Comparison of ENCODE assay signal across 16 cellular contexts in the genomic region with DNA sequence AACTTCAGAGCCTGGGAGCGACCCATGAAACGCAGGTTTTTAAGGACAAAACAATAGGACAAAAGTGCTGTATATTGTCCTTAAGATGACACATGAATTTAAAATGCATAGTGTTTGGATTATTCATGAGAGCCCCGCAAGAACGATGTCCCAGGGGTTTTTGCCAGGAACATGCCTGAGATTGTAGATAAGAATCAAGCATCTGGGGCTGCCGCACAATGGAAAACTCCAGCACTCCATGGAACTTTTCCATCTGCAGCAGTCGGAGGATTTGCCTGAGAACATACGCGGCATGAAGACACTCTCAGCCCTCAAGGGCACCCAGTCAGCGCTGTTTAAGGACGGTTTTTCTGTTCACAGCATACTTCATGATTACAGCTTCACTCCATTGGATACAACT. TPM values are rescaled to one million over a fixed set of nuclear protein-coding genes. Genes with fewer than 3 reads are reported as not detected.
DNase-seq lines count a peak whose midpoint lies in the region; ATAC-seq and TF ChIP-seq lines count a peak whose summit lies in the region.
"Had no signal": no experiment of that assay in that cellular context is flagged by ENCODE, and none has a peak within 500 bp of the region (broad histone marks: within the 10 kb centered on the region; RNA-seq: fewer than 3 reads in every experiment).

No MANE protein-coding gene starts in this region.

- H3K9me3 ChIP-seq in left lung (no peaks in the 10 kb centered on the region), upper lobe of right lung (no peaks in the 10 kb centered on the region)

- peaks cover 72% of the 10 kb centered on the region for H3K4me1 Mint-ChIP-seq in chondrocyte (ENCODE audit: low read depth)
- H3K4me1 Mint-ChIP-seq in effector memory CD8-positive, alpha-beta T cell (ENCODE audit: low read depth in 2 of 2): no peaks in the 10 kb centered on the region
- H3K4me1 Mint-ChIP-seq: activated T-helper 17 cell treated with anti-CD3 and anti-CD28 coated beads, Interleukin-2, amount 50 U/mL, for 72 hours had no signal

- H3K4me1 ChIP-seq in left lung: peaks cover 0 to 56% of the 10 kb centered on the region in 2 donors
- peaks cover 4% of the 10 kb centered on the region for H3K4me1 ChIP-seq in upper lobe of right lung

- no peaks in the 10 kb centered on the region for H3K9me3 Mint-ChIP-seq in chondrocyte (ENCODE audit: low read depth)
- peaks cover 0 to 1% of the 10 kb centered on the region in 2 donors for H3K9me3 Mint-ChIP-seq in effector memory CD8-positive, alpha-beta T cell
- H3K9me3 Mint-ChIP-seq: activated T-helper 17 cell treated with anti-CD3 and anti-CD28 coated beads, Interleukin-2, amount 50 U/mL, for 72 hours; T-cell had no signal

- H3K27ac ChIP-seq in left lung: peak overlapping the region; percentile 28 to 65
- H3K27ac ChIP-seq in upper lobe of right lung: peak overlapping the region; percentile 72
- H3K27ac ChIP-seq: 22Rv1 had no signal

- no peaks in the 10 kb centered on the region for H3K27me3 Mint-ChIP-seq in chondrocyte (ENCODE audit: low read depth)
- H3K27me3 Mint-ChIP-seq in effector memory CD8-positive, alpha-beta T cell: peaks cover 43 to 55% of the 10 kb centered on the region in 2 donors

- TF ChIP-seq CTCF in chondrocyte (IDR thresholded peaks at IDR 0.05) (no peak), left lung (IDR thresholded peaks at IDR 0.05) (no peak), upper lobe of right lung (IDR thresholded peaks at IDR 0.05) (no peak)

- H3K36me3 ChIP-seq in left lung (no peaks in the 10 kb centered on the region), upper lobe of right lung (no peaks in the 10 kb centered on the region)

- H3K4me3 ChIP-seq in left lung (peak overlapping the region in 1 of 2 donors; percentile 36), upper lobe of right lung (peak overlapping the region; percentile 38)

- intact Hi-C loops in left lung (cut with DNase I) (loop anchor here in 1 of 2 donors (10.0 kb wide), 1 partner anchor 301 kb away; a partner anchor contains a TSS), upper lobe of right lung (cut with DNase I) (loop anchor here (10.0 kb wide), 1 partner anchor 641 kb away; no protein-coding TSS in a partner anchor)

- H3K27me3 ChIP-seq in left lung (peaks cover 0 to 12% of the 10 kb centered on the region in 2 donors), upper lobe of right lung (no peaks in the 10 kb centered on the region)

- peak overlapping the region; percentile 74 for H3K27ac Mint-ChIP-seq in chondrocyte (ENCODE audit: unreplicated experiment)
- no peak overlapping the region for H3K27ac Mint-ChIP-seq in effector memory CD8-positive, alpha-beta T cell
- H3K27ac Mint-ChIP-seq: activated T-helper 17 cell treated with anti-CD3 and anti-CD28 coated beads, Interleukin-2, amount 50 U/mL, for 72 hours; T-cell had no signal

- DNase-seq in DMS 273 (lab: John Stamatoyannopoulos, UW; ENCODE audit: unreplicated experiment): peak; percentile 58
- no peak for DNase-seq in DMS 273 treated with DMSO at 0.1 percent for 48 hours (lab: John Stamatoyannopoulos, UW)
- no peak for DNase-seq in chondrocyte (ENCODE audit: low spot score)
- no peak for DNase-seq in left lung
- DNase-seq in upper lobe of right lung: no peak
- DNase-seq in effector memory CD8-positive, alpha-beta T cell: no peak
- DNase-seq in midbrain (lab: John Stamatoyannopoulos, UW): no peak
- DNase-seq in putamen (ENCODE audit: low spot score): no peak
- DNase-seq: activated CD4-positive, alpha-beta T cell treated with anti-CD3 and anti-CD28 coated beads, Interleukin-2, amount 50 U/mL, for 1 hour; cerebellar nuclear complex; DMS53; substantia nigra; T-cell had no signal

- peak; percentile 19 for ATAC-seq in left lung
- ATAC-seq in upper lobe of right lung: peak; percentile 46
- ATAC-seq in effector memory CD8-positive, alpha-beta T cell (replicated peaks): no peak
- ATAC-seq: activated T-helper 17 cell treated with anti-CD3 and anti-CD28 coated beads, Interleukin-2, amount 50 U/mL, for 72 hours; HepG2; T-cell had no signal

- peaks cover 4% of the 10 kb centered on the region for H3K36me3 Mint-ChIP-seq in chondrocyte (ENCODE audit: low read depth)
- H3K36me3 Mint-ChIP-seq in effector memory CD8-positive, alpha-beta T cell (ENCODE audit: insufficient read depth): no peaks in the 10 kb centered on the region
- H3K36me3 Mint-ChIP-seq: T-cell had no signal

- H3K4me3 Mint-ChIP-seq in chondrocyte (ENCODE audit: unreplicated experiment): peak overlapping the region; percentile 39
- no peak overlapping the region for H3K4me3 Mint-ChIP-seq in effector memory CD8-positive, alpha-beta T cell
- H3K4me3 Mint-ChIP-seq: activated T-helper 17 cell treated with anti-CD3 and anti-CD28 coated beads, Interleukin-2, amount 50 U/mL, for 72 hours; T-cell had no signal

RNA-seq across cellular contexts. Expression of a gene that starts 5.3 kb away (rescaled TPM):
- 33.4 to 39.8 TPM (median 34.8 TPM) in 3 replicates for total RNA-seq in chondrocyte
- 10 to 100 TPM; 21.7 to 27.6 TPM for total RNA-seq in left lung
- total RNA-seq in upper lobe of right lung: 36.7 TPM
- total RNA-seq: activated T-helper 17 cell treated with anti-CD3 and anti-CD28 coated beads, Interleukin-2, amount 50 U/mL, for 72 hours; HepG2 had no signal
